ENCODE assay signal across 1 cellular context in the genomic region with DNA sequence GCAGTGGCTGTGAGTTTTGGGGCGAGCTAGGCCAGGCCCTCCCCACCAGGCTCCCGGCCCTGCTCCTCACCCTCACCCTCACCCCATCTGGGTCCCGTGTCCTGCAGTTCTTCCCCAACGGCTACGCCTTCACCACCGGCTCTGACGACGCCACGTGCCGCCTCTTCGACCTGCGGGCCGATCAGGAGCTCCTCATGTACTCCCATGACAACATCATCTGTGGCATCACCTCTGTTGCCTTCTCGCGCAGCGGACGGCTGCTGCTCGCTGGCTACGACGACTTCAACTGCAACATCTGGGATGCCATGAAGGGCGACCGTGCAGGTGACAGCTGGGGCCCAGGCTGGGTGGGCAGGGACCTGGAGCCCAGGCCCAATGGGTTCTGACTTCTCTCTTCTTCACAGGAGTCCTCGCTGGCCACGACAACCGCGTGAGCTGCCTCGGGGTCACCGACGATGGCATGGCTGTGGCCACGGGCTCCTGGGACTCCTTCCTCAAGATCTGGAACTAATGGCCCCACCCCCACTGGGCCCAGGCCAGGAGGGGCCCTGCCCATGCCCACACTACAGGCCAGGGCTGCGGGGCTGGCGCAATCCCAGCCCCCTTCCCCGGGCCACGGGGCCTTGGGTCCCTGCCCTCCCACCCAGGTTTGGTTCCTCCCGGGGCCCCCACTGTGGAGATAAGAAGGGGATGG.
A peak's percentile ranks its signal among the peaks of the same experiment; 100 is the strongest.
TF ChIP-seq lines count a peak whose summit lies in the region.

No MANE protein-coding gene starts in this region.

TF ChIP-seq in HepG2, 621 proteins besides CTCF, POLR2A, EP300 and RAD21:
- TF ChIP-seq AGO2 (optimal IDR thresholded peaks at IDR 0.05; ENCODE audit: low read depth, low read length) (peak; percentile 98), ZNF235 (CRISPR knock-in tag; IDR thresholded peaks at IDR 0.05; ENCODE audit: borderline replicate concordance) (0 out of 2 replicates have a peak, but pooled peaks have one; percentile 12), RBFOX2 (IDR thresholded peaks at IDR 0.05; ENCODE audit: low read depth, low read length) (peak; percentile 69), FIP1L1 (IDR thresholded peaks at IDR 0.05; ENCODE audit: borderline replicate concordance, insufficient read depth, low read depth, low read length) (0 out of 2 replicates have a peak, but pooled peaks have one; percentile 38), HNRNPK (IDR thresholded peaks at IDR 0.05; ENCODE audit: low read depth, low read length, poor library complexity, severe bottlenecking) (peak; percentile 20), POLR2AphosphoS5 (IDR thresholded peaks at IDR 0.05; ENCODE audit: low read depth, low read length) (0 out of 2 replicates have a peak, but pooled peaks have one; percentile 17), AGO1 (IDR thresholded peaks at IDR 0.05; ENCODE audit: low read depth, low read length, poor library complexity, severe bottlenecking) (peak; percentile 72), ZBTB38 (CRISPR knock-in tag; IDR thresholded peaks at IDR 0.05) (peak; percentile 71; the same call in 1 of the 2 replicates), RNF2 (conservative IDR thresholded peaks at IDR 0.05; ENCODE audit: low read depth) (no peak), RBM22 (optimal IDR thresholded peaks at IDR 0.05; ENCODE audit: low read length) (peak; percentile 67), ZNF263 (CRISPR knock-in tag; IDR thresholded peaks at IDR 0.05) (no peak), RFX5 (IDR thresholded peaks at IDR 0.05; ENCODE audit: low read depth, low read length) (no peak), ZBTB33 (CRISPR knock-in tag; IDR thresholded peaks at IDR 0.05) (peak; percentile 22; the same call in 1 of the 2 replicates)
- TF ChIP-seq, protein P1, sequence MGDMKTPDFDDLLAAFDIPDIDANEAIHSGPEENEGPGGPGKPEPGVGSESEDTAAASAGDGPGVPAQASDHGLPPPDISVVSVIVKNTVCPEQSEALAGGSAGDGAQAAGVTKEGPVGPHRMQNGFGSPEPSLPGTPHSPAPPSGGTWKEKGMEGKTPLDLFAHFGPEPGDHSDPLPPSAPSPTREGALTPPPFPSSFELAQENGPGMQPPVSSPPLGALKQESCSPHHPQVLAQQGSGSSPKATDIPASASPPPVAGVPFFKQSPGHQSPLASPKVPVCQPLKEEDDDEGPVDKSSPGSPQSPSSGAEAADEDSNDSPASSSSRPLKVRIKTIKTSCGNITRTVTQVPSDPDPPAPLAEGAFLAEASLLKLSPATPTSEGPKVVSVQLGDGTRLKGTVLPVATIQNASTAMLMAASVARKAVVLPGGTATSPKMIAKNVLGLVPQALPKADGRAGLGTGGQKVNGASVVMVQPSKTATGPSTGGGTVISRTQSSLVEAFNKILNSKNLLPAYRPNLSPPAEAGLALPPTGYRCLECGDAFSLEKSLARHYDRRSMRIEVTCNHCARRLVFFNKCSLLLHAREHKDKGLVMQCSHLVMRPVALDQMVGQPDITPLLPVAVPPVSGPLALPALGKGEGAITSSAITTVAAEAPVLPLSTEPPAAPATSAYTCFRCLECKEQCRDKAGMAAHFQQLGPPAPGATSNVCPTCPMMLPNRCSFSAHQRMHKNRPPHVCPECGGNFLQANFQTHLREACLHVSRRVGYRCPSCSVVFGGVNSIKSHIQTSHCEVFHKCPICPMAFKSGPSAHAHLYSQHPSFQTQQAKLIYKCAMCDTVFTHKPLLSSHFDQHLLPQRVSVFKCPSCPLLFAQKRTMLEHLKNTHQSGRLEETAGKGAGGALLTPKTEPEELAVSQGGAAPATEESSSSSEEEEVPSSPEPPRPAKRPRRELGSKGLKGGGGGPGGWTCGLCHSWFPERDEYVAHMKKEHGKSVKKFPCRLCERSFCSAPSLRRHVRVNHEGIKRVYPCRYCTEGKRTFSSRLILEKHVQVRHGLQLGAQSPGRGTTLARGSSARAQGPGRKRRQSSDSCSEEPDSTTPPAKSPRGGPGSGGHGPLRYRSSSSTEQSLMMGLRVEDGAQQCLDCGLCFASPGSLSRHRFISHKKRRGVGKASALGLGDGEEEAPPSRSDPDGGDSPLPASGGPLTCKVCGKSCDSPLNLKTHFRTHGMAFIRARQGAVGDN (CRISPR knock-in tag; IDR thresholded peaks at IDR 0.05) = peak; percentile 38
TF ChIP-seq in HepG2: peak in this region for 11.
